Comparison of ENCODE assay signal across 2 cellular contexts in the genomic region with DNA sequence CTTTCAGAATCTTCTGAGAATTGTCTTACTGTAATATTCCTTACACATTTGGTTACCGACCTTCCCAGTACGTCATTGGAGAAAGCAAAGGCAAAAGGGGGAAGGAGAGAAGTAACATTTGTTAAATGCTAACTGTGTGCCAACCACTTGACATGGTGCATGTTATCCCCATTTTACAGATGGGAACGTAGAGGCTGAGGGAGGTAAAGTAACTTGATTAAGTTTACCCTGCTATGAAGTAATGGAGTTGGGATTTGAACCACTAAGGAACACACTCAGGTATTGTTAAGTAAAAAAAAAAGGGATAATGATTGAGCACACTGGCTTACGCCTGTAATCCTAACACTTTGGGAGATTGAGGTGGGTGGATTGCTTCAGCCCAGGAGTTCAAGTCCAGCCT.
TF ChIP-seq lines count a peak whose summit lies in the region.

No MANE protein-coding gene starts in this region.

TF ChIP-seq in SK-N-SH, 30 proteins besides CTCF, POLR2A, EP300 and RAD21:
- TF ChIP-seq, protein P1, sequence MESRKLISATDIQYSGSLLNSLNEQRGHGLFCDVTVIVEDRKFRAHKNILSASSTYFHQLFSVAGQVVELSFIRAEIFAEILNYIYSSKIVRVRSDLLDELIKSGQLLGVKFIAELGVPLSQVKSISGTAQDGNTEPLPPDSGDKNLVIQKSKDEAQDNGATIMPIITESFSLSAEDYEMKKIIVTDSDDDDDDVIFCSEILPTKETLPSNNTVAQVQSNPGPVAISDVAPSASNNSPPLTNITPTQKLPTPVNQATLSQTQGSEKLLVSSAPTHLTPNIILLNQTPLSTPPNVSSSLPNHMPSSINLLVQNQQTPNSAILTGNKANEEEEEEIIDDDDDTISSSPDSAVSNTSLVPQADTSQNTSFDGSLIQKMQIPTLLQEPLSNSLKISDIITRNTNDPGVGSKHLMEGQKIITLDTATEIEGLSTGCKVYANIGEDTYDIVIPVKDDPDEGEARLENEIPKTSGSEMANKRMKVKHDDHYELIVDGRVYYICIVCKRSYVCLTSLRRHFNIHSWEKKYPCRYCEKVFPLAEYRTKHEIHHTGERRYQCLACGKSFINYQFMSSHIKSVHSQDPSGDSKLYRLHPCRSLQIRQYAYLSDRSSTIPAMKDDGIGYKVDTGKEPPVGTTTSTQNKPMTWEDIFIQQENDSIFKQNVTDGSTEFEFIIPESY (IDR thresholded peaks at IDR 0.05; ENCODE audit: borderline replicate concordance, low read depth) = no peak
- TF ChIP-seq TEAD4 (IDR thresholded peaks at IDR 0.05; ENCODE audit: borderline replicate concordance, insufficient read depth) (no peak), FOSL2 (IDR thresholded peaks at IDR 0.05; ENCODE audit: borderline replicate concordance, low read depth) (no peak), TAF1 (IDR thresholded peaks at IDR 0.05; ENCODE audit: borderline replicate concordance, low read depth, low read length) (no peak), MEF2A (IDR thresholded peaks at IDR 0.05; ENCODE audit: borderline replicate concordance, low read depth) (no peak), POLR2AphosphoS5 (IDR thresholded peaks at IDR 0.05; ENCODE audit: low read depth, low read length) (0 out of 2 replicates have a peak, but pooled peaks have one; percentile 3)

TF ChIP-seq in SK-N-SH treated with all-trans-retinoic acid at 6 μM for 48 hours, 23 proteins besides CTCF, POLR2A, EP300 and RAD21 (continued from another document):
- TF ChIP-seq, protein P2, sequence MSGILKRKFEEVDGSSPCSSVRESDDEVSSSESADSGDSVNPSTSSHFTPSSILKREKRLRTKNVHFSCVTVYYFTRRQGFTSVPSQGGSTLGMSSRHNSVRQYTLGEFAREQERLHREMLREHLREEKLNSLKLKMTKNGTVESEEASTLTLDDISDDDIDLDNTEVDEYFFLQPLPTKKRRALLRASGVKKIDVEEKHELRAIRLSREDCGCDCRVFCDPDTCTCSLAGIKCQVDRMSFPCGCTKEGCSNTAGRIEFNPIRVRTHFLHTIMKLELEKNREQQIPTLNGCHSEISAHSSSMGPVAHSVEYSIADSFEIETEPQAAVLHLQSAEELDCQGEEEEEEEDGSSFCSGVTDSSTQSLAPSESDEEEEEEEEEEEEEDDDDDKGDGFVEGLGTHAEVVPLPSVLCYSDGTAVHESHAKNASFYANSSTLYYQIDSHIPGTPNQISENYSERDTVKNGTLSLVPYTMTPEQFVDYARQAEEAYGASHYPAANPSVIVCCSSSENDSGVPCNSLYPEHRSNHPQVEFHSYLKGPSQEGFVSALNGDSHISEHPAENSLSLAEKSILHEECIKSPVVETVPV (CRISPR knock-in tag; IDR thresholded peaks at IDR 0.05) = no peak
- TF ChIP-seq ZFP3 (CRISPR knock-in tag; IDR thresholded peaks at IDR 0.05) (no peak), ARNTL (CRISPR knock-in tag; IDR thresholded peaks at IDR 0.05; ENCODE audit: borderline replicate concordance, low read depth) (no peak), ZC3H10 (CRISPR knock-in tag; IDR thresholded peaks at IDR 0.05) (no peak), GLIS3 (CRISPR knock-in tag; IDR thresholded peaks at IDR 0.05) (no peak), ZNF70 (CRISPR knock-in tag; IDR thresholded peaks at IDR 0.05) (no peak), OSR1 (CRISPR knock-in tag; IDR thresholded peaks at IDR 0.05) (no peak), ISL1 (CRISPR knock-in tag; IDR thresholded peaks at IDR 0.05) (no peak), TCF4 (CRISPR knock-in tag; IDR thresholded peaks at IDR 0.05; ENCODE audit: borderline replicate concordance) (no peak), TOX (CRISPR knock-in tag; IDR thresholded peaks at IDR 0.05; ENCODE audit: borderline replicate concordance) (no peak), ZFP30 (CRISPR knock-in tag; IDR thresholded peaks at IDR 0.05) (no peak), BACH2 (CRISPR knock-in tag; IDR thresholded peaks at IDR 0.05; ENCODE audit: borderline replicate concordance) (no peak), ESRRG (CRISPR knock-in tag; IDR thresholded peaks at IDR 0.05) (no peak), PPARA (CRISPR knock-in tag; IDR thresholded peaks at IDR 0.05; ENCODE audit: borderline replicate concordance) (no peak), SNAI2 (CRISPR knock-in tag; IDR thresholded peaks at IDR 0.05) (no peak), RARB (CRISPR knock-in tag; IDR thresholded peaks at IDR 0.05) (no peak)
- TF ChIP-seq, protein P3, sequence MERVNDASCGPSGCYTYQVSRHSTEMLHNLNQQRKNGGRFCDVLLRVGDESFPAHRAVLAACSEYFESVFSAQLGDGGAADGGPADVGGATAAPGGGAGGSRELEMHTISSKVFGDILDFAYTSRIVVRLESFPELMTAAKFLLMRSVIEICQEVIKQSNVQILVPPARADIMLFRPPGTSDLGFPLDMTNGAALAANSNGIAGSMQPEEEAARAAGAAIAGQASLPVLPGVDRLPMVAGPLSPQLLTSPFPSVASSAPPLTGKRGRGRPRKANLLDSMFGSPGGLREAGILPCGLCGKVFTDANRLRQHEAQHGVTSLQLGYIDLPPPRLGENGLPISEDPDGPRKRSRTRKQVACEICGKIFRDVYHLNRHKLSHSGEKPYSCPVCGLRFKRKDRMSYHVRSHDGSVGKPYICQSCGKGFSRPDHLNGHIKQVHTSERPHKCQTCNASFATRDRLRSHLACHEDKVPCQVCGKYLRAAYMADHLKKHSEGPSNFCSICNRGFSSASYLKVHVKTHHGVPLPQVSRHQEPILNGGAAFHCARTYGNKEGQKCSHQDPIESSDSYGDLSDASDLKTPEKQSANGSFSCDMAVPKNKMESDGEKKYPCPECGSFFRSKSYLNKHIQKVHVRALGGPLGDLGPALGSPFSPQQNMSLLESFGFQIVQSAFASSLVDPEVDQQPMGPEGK (CRISPR knock-in tag; IDR thresholded peaks at IDR 0.05; ENCODE audit: borderline replicate concordance) = no peak
- TF ChIP-seq, protein P4, sequence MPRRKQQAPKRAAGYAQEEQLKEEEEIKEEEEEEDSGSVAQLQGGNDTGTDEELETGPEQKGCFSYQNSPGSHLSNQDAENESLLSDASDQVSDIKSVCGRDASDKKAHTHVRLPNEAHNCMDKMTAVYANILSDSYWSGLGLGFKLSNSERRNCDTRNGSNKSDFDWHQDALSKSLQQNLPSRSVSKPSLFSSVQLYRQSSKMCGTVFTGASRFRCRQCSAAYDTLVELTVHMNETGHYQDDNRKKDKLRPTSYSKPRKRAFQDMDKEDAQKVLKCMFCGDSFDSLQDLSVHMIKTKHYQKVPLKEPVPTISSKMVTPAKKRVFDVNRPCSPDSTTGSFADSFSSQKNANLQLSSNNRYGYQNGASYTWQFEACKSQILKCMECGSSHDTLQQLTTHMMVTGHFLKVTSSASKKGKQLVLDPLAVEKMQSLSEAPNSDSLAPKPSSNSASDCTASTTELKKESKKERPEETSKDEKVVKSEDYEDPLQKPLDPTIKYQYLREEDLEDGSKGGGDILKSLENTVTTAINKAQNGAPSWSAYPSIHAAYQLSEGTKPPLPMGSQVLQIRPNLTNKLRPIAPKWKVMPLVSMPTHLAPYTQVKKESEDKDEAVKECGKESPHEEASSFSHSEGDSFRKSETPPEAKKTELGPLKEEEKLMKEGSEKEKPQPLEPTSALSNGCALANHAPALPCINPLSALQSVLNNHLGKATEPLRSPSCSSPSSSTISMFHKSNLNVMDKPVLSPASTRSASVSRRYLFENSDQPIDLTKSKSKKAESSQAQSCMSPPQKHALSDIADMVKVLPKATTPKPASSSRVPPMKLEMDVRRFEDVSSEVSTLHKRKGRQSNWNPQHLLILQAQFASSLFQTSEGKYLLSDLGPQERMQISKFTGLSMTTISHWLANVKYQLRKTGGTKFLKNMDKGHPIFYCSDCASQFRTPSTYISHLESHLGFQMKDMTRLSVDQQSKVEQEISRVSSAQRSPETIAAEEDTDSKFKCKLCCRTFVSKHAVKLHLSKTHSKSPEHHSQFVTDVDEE (CRISPR knock-in tag; IDR thresholded peaks at IDR 0.05) = no peak
TF ChIP-seq in SK-N-SH treated with all-trans-retinoic acid at 6 μM for 48 hours: peak in this region for 0.
